18 cellular contexts compared by ENCODE assay signal in the genomic region with DNA sequence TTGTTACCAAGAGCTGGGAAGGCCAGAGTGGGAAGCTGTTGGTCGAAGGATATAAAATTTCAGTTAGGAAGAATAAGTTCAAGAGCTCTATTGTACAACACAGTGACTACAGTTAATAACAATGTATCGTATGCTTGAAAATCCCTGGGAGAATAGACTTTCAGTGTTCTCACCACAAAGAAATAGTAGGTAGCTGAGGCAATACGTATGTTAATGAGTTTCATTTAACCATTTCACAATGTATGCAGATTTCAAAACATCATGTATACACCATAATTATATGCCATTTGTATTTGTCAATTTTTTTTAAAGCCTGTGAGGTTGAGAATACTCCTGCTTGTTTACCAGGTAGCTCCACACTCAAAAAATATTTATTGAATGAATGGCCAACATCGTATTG. TPM values are rescaled to one million over a fixed set of nuclear protein-coding genes. Genes with fewer than 3 reads are reported as not detected.
"Had no signal": no experiment of that assay in that cellular context is flagged by ENCODE, and none has a peak within 500 bp of the region (broad histone marks: within the 10 kb centered on the region; RNA-seq: fewer than 3 reads in every experiment).

No MANE protein-coding gene starts in this region.

- H3K27me3 Mint-ChIP-seq: activated CD4-positive, alpha-beta memory T cell treated with anti-CD3 and anti-CD28 coated beads, Interleukin-2, amount 10 ng/mL, durations not matched to agents 7 days and 5 days; activated CD8-positive, alpha-beta memory T cell treated with anti-CD3 and anti-CD28 coated beads, Interleukin-2, amount 10 ng/mL, durations not matched to agents 7 days and 5 days; activated naive CD8-positive, alpha-beta T cell treated with anti-CD3 and anti-CD28 coated beads, Interleukin-2, amount 10 ng/mL, durations not matched to agents 7 days and 5 days had no signal

- H3K4me1 Mint-ChIP-seq: activated B cell treated with CpG ODN at 0.5 μM for 24 hours; activated CD4-positive, alpha-beta memory T cell treated with anti-CD3 and anti-CD28 coated beads, Interleukin-2, amount 10 ng/mL, durations not matched to agents 7 days and 5 days; activated CD8-positive, alpha-beta memory T cell treated with anti-CD3 and anti-CD28 coated beads, Interleukin-2, amount 10 ng/mL, durations not matched to agents 7 days and 5 days; activated naive CD8-positive, alpha-beta T cell treated with anti-CD3 and anti-CD28 coated beads, Interleukin-2, amount 10 ng/mL, durations not matched to agents 7 days and 5 days; immature natural killer cell; stimulated activated memory B cell treated with anti-CD40 and anti-IgM and Interleukin-4, amounts not matched to agents 10 μg/mL and 1 μg/mL and 100 μg/mL, for 72 hours had no signal

- H3K9me3 ChIP-seq: prostate gland, right lobe of liver, spleen, thyroid gland had no signal

- H3K4me3 ChIP-seq: lung, prostate gland, right lobe of liver, SK-N-MC, spleen, thyroid gland had no signal

- H3K27ac Mint-ChIP-seq: activated B cell treated with CpG ODN at 0.5 μM for 24 hours; activated CD4-positive, alpha-beta memory T cell treated with anti-CD3 and anti-CD28 coated beads, Interleukin-2, amount 10 ng/mL, durations not matched to agents 7 days and 5 days; activated CD8-positive, alpha-beta memory T cell treated with anti-CD3 and anti-CD28 coated beads, Interleukin-2, amount 10 ng/mL, durations not matched to agents 7 days and 5 days; activated naive CD8-positive, alpha-beta T cell treated with anti-CD3 and anti-CD28 coated beads, Interleukin-2, amount 10 ng/mL, durations not matched to agents 7 days and 5 days; immature natural killer cell; stimulated activated memory B cell treated with anti-CD40 and anti-IgM and Interleukin-4, amounts not matched to agents 10 μg/mL and 1 μg/mL and 100 μg/mL, for 72 hours; T-helper 2 cell treated with Interferon-gamma antibody and Interleukin-4, amounts not matched to agents 5 μg/mL and 100 μg/mL, for 36 hours had no signal

- H3K27me3 ChIP-seq: right lobe of liver, spleen, thyroid gland had no signal

- H3K36me3 ChIP-seq: prostate gland, right lobe of liver, spleen, thyroid gland had no signal

- ATAC-seq: activated CD8-positive, alpha-beta memory T cell treated with anti-CD3 and anti-CD28 coated beads, Interleukin-2, amount 10 ng/mL, durations not matched to agents 7 days and 5 days; right lobe of liver; stimulated activated memory B cell treated with anti-CD40 and anti-IgM and Interleukin-4, amounts not matched to agents 10 μg/mL and 1 μg/mL and 100 μg/mL, for 72 hours had no signal

- H3K27ac ChIP-seq: epithelial cell of prostate, prostate gland, right lobe of liver, SK-N-MC, spleen, thyroid gland had no signal

- H3K4me1 ChIP-seq: prostate gland, right lobe of liver, spleen, thyroid gland had no signal

- H3K36me3 Mint-ChIP-seq: activated CD8-positive, alpha-beta memory T cell treated with anti-CD3 and anti-CD28 coated beads, Interleukin-2, amount 10 ng/mL, durations not matched to agents 7 days and 5 days; activated naive CD8-positive, alpha-beta T cell treated with anti-CD3 and anti-CD28 coated beads, Interleukin-2, amount 10 ng/mL, durations not matched to agents 7 days and 5 days; immature natural killer cell; stimulated activated memory B cell treated with anti-CD40 and anti-IgM and Interleukin-4, amounts not matched to agents 10 μg/mL and 1 μg/mL and 100 μg/mL, for 72 hours had no signal

- H3K4me3 Mint-ChIP-seq: activated B cell treated with CpG ODN at 0.5 μM for 24 hours; activated CD4-positive, alpha-beta memory T cell treated with anti-CD3 and anti-CD28 coated beads, Interleukin-2, amount 10 ng/mL, durations not matched to agents 7 days and 5 days; activated CD8-positive, alpha-beta memory T cell treated with anti-CD3 and anti-CD28 coated beads, Interleukin-2, amount 10 ng/mL, durations not matched to agents 7 days and 5 days; activated naive CD8-positive, alpha-beta T cell treated with anti-CD3 and anti-CD28 coated beads, Interleukin-2, amount 10 ng/mL, durations not matched to agents 7 days and 5 days; immature natural killer cell; stimulated activated memory B cell treated with anti-CD40 and anti-IgM and Interleukin-4, amounts not matched to agents 10 μg/mL and 1 μg/mL and 100 μg/mL, for 72 hours; T-helper 2 cell treated with Interferon-gamma antibody and Interleukin-4, amounts not matched to agents 5 μg/mL and 100 μg/mL, for 36 hours had no signal

- H3K9me3 Mint-ChIP-seq: activated B cell treated with CpG ODN at 0.5 μM for 24 hours; stimulated activated memory B cell treated with anti-CD40 and anti-IgM and Interleukin-4, amounts not matched to agents 10 μg/mL and 1 μg/mL and 100 μg/mL, for 72 hours had no signal

- DNase-seq: activated B cell treated with CpG ODN at 0.5 μM for 24 hours; activated CD4-positive, alpha-beta memory T cell treated with anti-CD3 and anti-CD28 coated beads, Interleukin-2, amount 10 ng/mL, durations not matched to agents 7 days and 5 days; activated CD4-positive, alpha-beta T cell treated with anti-CD3 and anti-CD28 coated beads for 48 hours; activated CD8-positive, alpha-beta memory T cell treated with anti-CD3 and anti-CD28 coated beads, Interleukin-2, amount 10 ng/mL, durations not matched to agents 7 days and 5 days; activated naive CD8-positive, alpha-beta T cell treated with anti-CD3 and anti-CD28 coated beads, Interleukin-2, amount 10 ng/mL, durations not matched to agents 7 days and 5 days; immature natural killer cell; left cardiac atrium; occipital lobe; right lobe of liver; spleen; stimulated activated CD4-positive, alpha-beta T cell treated with anti-CD3 and anti-CD28 coated beads, Interleukin-4, amount 100 ng/mL, for 4 hours; thyroid gland had no signal

RNA-seq across cellular contexts. Expression of gene MYOCD, which starts 41.5 kb away (rescaled TPM):
- total RNA-seq: activated CD4-positive, alpha-beta memory T cell treated with anti-CD3 and anti-CD28 coated beads, Interleukin-2, amount 10 ng/mL, durations not matched to agents 7 days and 5 days; activated CD8-positive, alpha-beta memory T cell treated with anti-CD3 and anti-CD28 coated beads, Interleukin-2, amount 10 ng/mL, durations not matched to agents 7 days and 5 days; activated naive CD8-positive, alpha-beta T cell treated with anti-CD3 and anti-CD28 coated beads, Interleukin-2, amount 10 ng/mL, durations not matched to agents 7 days and 5 days had no signal
